9 cellular contexts compared by ENCODE assay signal in the genomic region with DNA sequence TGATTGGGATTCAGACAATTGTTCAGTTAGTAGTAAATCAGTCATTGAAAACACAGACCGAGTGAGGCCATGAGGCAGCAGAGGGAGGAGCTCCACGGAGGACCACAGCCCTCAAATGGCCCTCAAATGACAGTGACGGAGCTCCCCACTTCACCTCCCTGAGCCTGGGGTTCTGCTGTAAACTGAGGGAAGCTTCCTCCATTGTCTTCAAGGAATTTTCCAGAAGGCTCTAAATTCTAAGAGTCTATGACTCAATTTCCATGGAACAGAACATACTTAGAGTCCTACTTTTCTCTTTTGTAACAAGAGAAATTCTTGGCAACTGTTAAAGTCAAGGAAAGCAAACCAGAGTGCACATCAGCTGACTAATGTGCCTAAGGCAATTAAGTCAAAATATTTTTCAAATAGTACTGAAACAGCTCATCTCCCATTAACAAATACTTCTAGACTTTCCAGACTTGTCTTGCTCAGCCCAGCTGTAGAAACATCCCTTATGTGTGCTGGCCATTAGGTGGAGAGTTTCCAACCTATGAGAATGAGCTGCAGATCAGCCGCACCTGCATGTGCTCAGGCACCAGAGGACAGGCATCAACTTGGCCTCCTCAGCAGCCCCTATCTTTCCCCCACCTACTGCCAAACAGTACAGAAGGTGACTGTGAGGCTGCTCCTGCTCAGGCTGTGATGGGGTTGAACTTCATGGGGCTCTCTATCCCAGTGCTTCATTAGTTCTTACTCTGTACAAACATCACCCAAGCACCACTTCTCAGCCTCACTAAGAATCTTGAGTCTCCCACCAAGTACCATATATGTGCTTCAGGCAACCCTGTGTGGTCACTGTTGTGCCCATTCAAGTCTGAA. TPM values are rescaled to one million over a fixed set of nuclear protein-coding genes. Genes with fewer than 3 reads are reported as not detected.
DNase-seq lines count a peak whose midpoint lies in the region; ATAC-seq, FAIRE-seq and TF ChIP-seq lines count a peak whose summit lies in the region.
"Had no signal": no experiment of that assay in that cellular context is flagged by ENCODE, and none has a peak within 500 bp of the region (broad histone marks: within the 10 kb centered on the region; RNA-seq: fewer than 3 reads in every experiment).

No MANE protein-coding gene starts in this region.

- no peaks in the 10 kb centered on the region for H3K9me3 Mint-ChIP-seq in glutamatergic neuron (ENCODE audit: unreplicated experiment)
- H3K9me3 Mint-ChIP-seq: activated CD4-positive, alpha-beta T cell treated with anti-CD3 and anti-CD28 coated beads, Interleukin-2, amount 10 ng/mL, durations not matched to agents 7 days and 5 days had no signal

- TF ChIP-seq CTCF in PC-3 (conservative IDR thresholded peaks at IDR 0.05; ENCODE audit: low read depth, low read length) (no peak), endothelial cell of umbilical vein (IDR thresholded peaks at IDR 0.05; ENCODE audit: extremely low read depth in 1 of 2, insufficient read depth in 1 of 2, low read depth in 1 of 2, low read length in 2 of 2) (no peak), lower lobe of right lung (IDR thresholded peaks at IDR 0.05) (no peak), upper lobe of left lung (IDR thresholded peaks at IDR 0.05) (no peak), glutamatergic neuron (IDR thresholded peaks at IDR 0.05; ENCODE audit: partially characterized antibody, unreplicated experiment) (no peak)

- FAIRE-seq in endothelial cell of umbilical vein (lab: Jason Lieb, UNC): peak; percentile 70
- FAIRE-seq: H54 had no signal

- 84 to 87% methylated on average over 4 of the region's 4 CpGs for WGBS in upper lobe of left lung, 2 donors

- no peak overlapping the region for H3K4me3 Mint-ChIP-seq in glutamatergic neuron (ENCODE audit: unreplicated experiment)
- H3K4me3 Mint-ChIP-seq: activated CD4-positive, alpha-beta T cell treated with anti-CD3 and anti-CD28 coated beads, Interleukin-2, amount 10 ng/mL, durations not matched to agents 7 days and 5 days had no signal

- peak overlapping the region; percentile 58 for H3K27ac ChIP-seq in PC-3 (ENCODE audit: low read length)
- no peak overlapping the region for H3K27ac ChIP-seq in endothelial cell of umbilical vein (ENCODE audit: insufficient read depth, low read depth, low read length)
- peak overlapping the region; percentile 56 for H3K27ac ChIP-seq in lower lobe of right lung
- peak overlapping the region; percentile 41 to 77 (median 48) for H3K27ac ChIP-seq in upper lobe of left lung

- POLR2A ChIA-PET in PC-3 (lab: Charles Lee; ENCODE audit: unreplicated experiment): interaction anchor here (0.5 to 0.6 kb wide), 3 partner anchors 108 to 159 kb away, joined by 4 to 8 read pairs (median 4); no protein-coding TSS in a partner anchor
- POLR2A ChIA-PET in endothelial cell of umbilical vein (lab: Charles Lee): no interaction called here

- intact Hi-C loops in PC-3 (cut with micrococcal nuclease): loop anchor here (2.0 to 5.0 kb wide), 2 partner anchors 32 to 48 kb away; a partner anchor contains a TSS
- intact Hi-C loops in endothelial cell of umbilical vein (cut with micrococcal nuclease): no loop called here
- intact Hi-C loops in lower lobe of right lung (cut with DNase I): no loop called here

- H2AFZ ChIP-seq in PC-3 (ENCODE audit: low read length): peak overlapping the region; percentile 40
- no peak overlapping the region for H2AFZ ChIP-seq in endothelial cell of umbilical vein (ENCODE audit: low read depth, low read length)

- H3K9ac ChIP-seq in PC-3 (ENCODE audit: low read length): no peak overlapping the region
- H3K9ac ChIP-seq in endothelial cell of umbilical vein (replicated peaks; ENCODE audit: extremely low read depth, insufficient read depth, low read length): no peak overlapping the region

- CTCF ChIA-PET in PC-3 (lab: Charles Lee) (interaction anchor here (0.7 to 1.3 kb wide), 2 partner anchors 51 to 869 kb away, joined by 4 to 5 read pairs; no protein-coding TSS in a partner anchor), endothelial cell of umbilical vein (lab: Charles Lee) (interaction anchor here (0.7 to 1.5 kb wide), 4 partner anchors 10 to 97 kb away, joined by 3 to 4 read pairs (median 4); no protein-coding TSS in a partner anchor)

- ATAC-seq in PC-3: peak; percentile 95
- peak; percentile 65 to 89 for ATAC-seq in lower lobe of right lung
- ATAC-seq in upper lobe of left lung (ENCODE audit: low FRiP score in 2 of 2): peak; percentile 72 to 84
- ATAC-seq in HG03378 (IDR thresholded peaks at IDR 0.05; ENCODE audit: unreplicated experiment): no peak

- H3K27ac Mint-ChIP-seq in glutamatergic neuron (ENCODE audit: unreplicated experiment): no peak overlapping the region
- H3K27ac Mint-ChIP-seq: activated CD4-positive, alpha-beta T cell treated with anti-CD3 and anti-CD28 coated beads, Interleukin-2, amount 10 ng/mL, durations not matched to agents 7 days and 5 days had no signal

- H3F3A ChIP-seq in PC-3 (ENCODE audit: low read length, unreplicated experiment): peaks cover 4% of the 10 kb centered on the region

- no peaks in the 10 kb centered on the region for H3K9me2 ChIP-seq in PC-3 (replicated peaks; ENCODE audit: low read length)

- DNase-seq in PC-3 (peak; percentile 97), endothelial cell of umbilical vein (ENCODE audit: low read depth, low spot score) (peak; percentile 28), lower lobe of right lung (no peak), upper lobe of left lung (peak in 1 of 2 donors; percentile 35), glutamatergic neuron (no peak), T-helper 9 cell (no peak)
- DNase-seq: activated CD4-positive, alpha-beta T cell treated with anti-CD3 and anti-CD28 coated beads, Interleukin-2, amount 10 ng/mL, durations not matched to agents 7 days and 5 days had no signal

- dilution Hi-C loops in endothelial cell of umbilical vein (cut with MboI; ENCODE audit: extremely low pct_ligation_motif_present, low sequenced_read_pairs): no loop called here

- no peaks in the 10 kb centered on the region for H3K9me3 ChIP-seq in PC-3 (ENCODE audit: low read length)
- no peaks in the 10 kb centered on the region for H3K9me3 ChIP-seq in endothelial cell of umbilical vein (replicated peaks; ENCODE audit: control insufficient read depth, insufficient read depth, low read length)
- H3K9me3 ChIP-seq in lower lobe of right lung: no peaks in the 10 kb centered on the region
- no peaks in the 10 kb centered on the region for H3K9me3 ChIP-seq in upper lobe of left lung

- H3K36me3 Mint-ChIP-seq in glutamatergic neuron (ENCODE audit: unreplicated experiment): no peaks in the 10 kb centered on the region

- H3K79me2 ChIP-seq in PC-3 (ENCODE audit: low read length) (peaks cover 79% of the 10 kb centered on the region), endothelial cell of umbilical vein (ENCODE audit: control insufficient read depth, insufficient read depth, low read length) (peaks cover 1% of the 10 kb centered on the region)

- H3K27me3 ChIP-seq in PC-3 (ENCODE audit: low read length) (no peaks in the 10 kb centered on the region), endothelial cell of umbilical vein (ENCODE audit: control insufficient read depth in 2 of 2, insufficient read depth in 2 of 2, low read length in 2 of 2) (no peaks in the 10 kb centered on the region), lower lobe of right lung (ENCODE audit: low read depth) (no peaks in the 10 kb centered on the region), upper lobe of left lung (no peaks in the 10 kb centered on the region)

- H3K4me2 ChIP-seq in PC-3 (ENCODE audit: low read length) (peak overlapping the region; percentile 18), endothelial cell of umbilical vein (ENCODE audit: insufficient read depth, low read length) (no peak overlapping the region)

- no peaks in the 10 kb centered on the region for H3K27me3 Mint-ChIP-seq in glutamatergic neuron (ENCODE audit: unreplicated experiment)
- H3K27me3 Mint-ChIP-seq: activated CD4-positive, alpha-beta T cell treated with anti-CD3 and anti-CD28 coated beads, Interleukin-2, amount 10 ng/mL, durations not matched to agents 7 days and 5 days had no signal

- TF ChIP-seq POLR2A in endothelial cell of umbilical vein (IDR thresholded peaks at IDR 0.05; ENCODE audit: low read depth, low read length) (no peak), upper lobe of left lung (IDR thresholded peaks at IDR 0.05) (no peak)

- no peaks in the 10 kb centered on the region for H3K36me3 ChIP-seq in PC-3 (ENCODE audit: low read depth, low read length)
- H3K36me3 ChIP-seq in endothelial cell of umbilical vein (ENCODE audit: control insufficient read depth in 2 of 2, extremely low read depth in 1 of 2, insufficient read depth in 2 of 2, low read length in 2 of 2): no peaks in the 10 kb centered on the region
- no peaks in the 10 kb centered on the region for H3K36me3 ChIP-seq in lower lobe of right lung
- no peaks in the 10 kb centered on the region for H3K36me3 ChIP-seq in upper lobe of left lung

- no peaks in the 10 kb centered on the region for H4K20me1 ChIP-seq in PC-3 (ENCODE audit: low read length)
- no peaks in the 10 kb centered on the region for H4K20me1 ChIP-seq in endothelial cell of umbilical vein (replicated peaks; ENCODE audit: control insufficient read depth, extremely low read depth, insufficient read depth, low read length)

- H3K4me1 ChIP-seq in PC-3 (ENCODE audit: insufficient read depth, low read length) (peaks cover 25% of the 10 kb centered on the region), endothelial cell of umbilical vein (ENCODE audit: control insufficient read depth, extremely low read depth, insufficient read depth, low read length) (no peaks in the 10 kb centered on the region), lower lobe of right lung (peaks cover 22% of the 10 kb centered on the region), upper lobe of left lung (peaks cover 7 to 27% (median 16%) of the 10 kb centered on the region in 4 donors)

- TF ChIP-seq EP300 in upper lobe of left lung (IDR thresholded peaks at IDR 0.05): no peak

- H3K4me1 Mint-ChIP-seq in glutamatergic neuron (ENCODE audit: low read depth, unreplicated experiment): no peaks in the 10 kb centered on the region
- H3K4me1 Mint-ChIP-seq: activated CD4-positive, alpha-beta T cell treated with anti-CD3 and anti-CD28 coated beads, Interleukin-2, amount 10 ng/mL, durations not matched to agents 7 days and 5 days had no signal

- no peaks in the 10 kb centered on the region for H3K9me1 ChIP-seq in endothelial cell of umbilical vein (replicated peaks; ENCODE audit: control insufficient read depth, extremely low read depth, insufficient read depth, low read length)

- no peak overlapping the region for H3K4me3 ChIP-seq in PC-3 (ENCODE audit: low read length)
- H3K4me3 ChIP-seq in endothelial cell of umbilical vein (replicated peaks in 1 of 3; ENCODE audit: insufficient read depth in 1 of 3, low read depth in 1 of 3, low read length in 3 of 3): no peak overlapping the region
- H3K4me3 ChIP-seq in lower lobe of right lung: no peak overlapping the region
- H3K4me3 ChIP-seq in upper lobe of left lung: no peak overlapping the region

- BruUV-seq in PC-3 (replicated peaks; lab: Mats Ljungman, UMichigan) (no TSS peak), endothelial cell of umbilical vein (replicated peaks; lab: Mats Ljungman, UMichigan) (no TSS peak)

RNA-seq across cellular contexts. Expression of a gene that starts 32.3 kb away (rescaled TPM):
- total RNA-seq in PC-3 (2014; rRNA removed) (44.2 and 50.5 TPM in 2 replicates), endothelial cell of umbilical vein (21.7 and 25.8 TPM in 2 replicates), lower lobe of right lung (41.3 TPM), upper lobe of left lung (10 to 100 TPM; 42.3 to 96.1 (median 53.4) TPM), glutamatergic neuron (ENCODE audit: unreplicated experiment) (11.7 TPM)
- 12.5 and 13.3 TPM in 2 replicates for polyA plus RNA-seq in endothelial cell of umbilical vein
- polyA plus RNA-seq in endothelial cell of umbilical vein (2011; cell fraction: cytosol; rRNA removed): 14.5 and 15.7 TPM in 2 replicates
- 19.2 and 20.3 TPM in 2 replicates for polyA plus RNA-seq in endothelial cell of umbilical vein (2011; cell fraction: nucleus; rRNA removed)
- 17.4 and 20.3 TPM in 2 replicates for polyA plus RNA-seq in endothelial cell of umbilical vein (2012)
- polyA minus RNA-seq in endothelial cell of umbilical vein: 27.3 and 32.4 TPM in 2 replicates
- 14.3 TPM for polyA minus RNA-seq in endothelial cell of umbilical vein (2011; cell fraction: cytosol; rRNA and poly(A)+ RNA removed)
- polyA minus RNA-seq in endothelial cell of umbilical vein (2011; cell fraction: nucleus; rRNA and poly(A)+ RNA removed): 15.1 and 20.7 TPM in 2 replicates

Comparison
In these comparisons a context has a peak if more than half of its experiments do, and no peak if none do; other contexts are left out.
1. DNase-seq: peak in PC-3 (single experiment) and endothelial cell of umbilical vein (single experiment); none in lower lobe of right lung (single experiment), glutamatergic neuron (single experiment) and T-helper 9 cell (single experiment).